11 cellular contexts compared by ENCODE assay signal in the genomic region with DNA sequence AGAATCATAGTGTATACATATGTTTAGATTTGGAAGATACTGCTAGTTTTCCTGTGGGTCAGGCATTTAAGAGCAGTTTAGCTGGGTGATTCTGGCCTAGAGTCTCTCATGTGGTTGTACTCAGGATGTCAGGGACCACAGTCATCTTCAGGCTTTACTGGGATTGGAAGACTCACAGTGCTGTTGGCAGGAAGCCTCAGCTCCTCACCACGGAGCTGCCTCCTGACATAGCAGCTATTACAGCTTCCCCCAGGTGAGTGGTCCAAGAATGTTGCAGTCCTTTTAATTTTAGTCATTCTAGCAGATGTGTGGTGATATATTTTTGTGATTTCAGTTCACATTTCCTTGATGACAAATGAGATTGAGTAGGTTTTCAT. TPM values are rescaled to one million over a fixed set of nuclear protein-coding genes. Genes with fewer than 3 reads are reported as not detected.
DNase-seq lines count a peak whose midpoint lies in the region; ATAC-seq and TF ChIP-seq lines count a peak whose summit lies in the region.
"Had no signal": no experiment of that assay in that cellular context is flagged by ENCODE, and none has a peak within 500 bp of the region (broad histone marks: within the 10 kb centered on the region; RNA-seq: fewer than 3 reads in every experiment).

No MANE protein-coding gene starts in this region.

- DNase-seq in MCF 10A (ENCODE audit: unreplicated experiment) (peak; percentile 14), breast epithelium (ENCODE audit: low spot score in 2 of 2) (no peak), RPMI8226 (peak; percentile 6), cerebellum (ENCODE audit: low spot score) (peak; percentile 8), T1000 (lab: John Stamatoyannopoulos, UW) (no peak), PC-9 (no peak)
- no peak for DNase-seq in stimulated activated naive CD8-positive, alpha-beta T cell treated with anti-CD3 and anti-CD28 coated beads, Interleukin-15, Interleukin-2, amounts not matched to agents 100 U/mL and 50 U/mL, for 24 hours

- peaks cover 23% of the 10 kb centered on the region for H4K20me1 ChIP-seq in PC-9 (ENCODE audit: insufficient read depth)

- H3F3A ChIP-seq in PC-9 (ENCODE audit: insufficient read depth, low read depth) = peaks cover 7% of the 10 kb centered on the region; the same call in 1 of the 2 replicates

- H3K4me2 ChIP-seq in PC-9 = no peak overlapping the region

- no peak overlapping the region for H3K4me3 Mint-ChIP-seq in MCF 10A (ENCODE audit: unreplicated experiment)

- H3K27ac Mint-ChIP-seq in MCF 10A (ENCODE audit: low read depth, unreplicated experiment) = no peak overlapping the region

- CTCF ChIA-PET in MCF 10A (lab: Yijun Ruan, JAX) (interaction anchor here (1.0 to 2.8 kb wide), 4 partner anchors 9 to 340 kb away, joined by 3 to 14 read pairs (median 13); no protein-coding TSS in a partner anchor), PC-9 (lab: Charles Lee) (no interaction called here)

- peaks cover 44% of the 10 kb centered on the region for H3K36me3 Mint-ChIP-seq in MCF 10A (ENCODE audit: insufficient read depth, unreplicated experiment)

- TF ChIP-seq CTCF in MCF 10A (IDR thresholded peaks at IDR 0.05; ENCODE audit: unreplicated experiment) (no peak), breast epithelium (IDR thresholded peaks at IDR 0.05) (no peak), PC-9 (conservative IDR thresholded peaks at IDR 0.05) (no peak)

- H3K4me1 ChIP-seq in breast epithelium (no peaks in the 10 kb centered on the region), PC-9 (replicated peaks; ENCODE audit: insufficient read depth) (no peaks in the 10 kb centered on the region)
- H3K4me1 ChIP-seq: vagina had no signal

- BruUV-seq in MCF 10A (replicated peaks; lab: Mats Ljungman, UMichigan) = no TSS peak
- no TSS peak for BruUV-seq in PC-9 (replicated peaks; lab: Mats Ljungman, UMichigan)

- peak; percentile 76 for ATAC-seq in stimulated activated naive CD8-positive, alpha-beta T cell treated with anti-CD3 and anti-CD28 coated beads, Interleukin-15, Interleukin-2, amounts not matched to agents 100 U/mL and 50 U/mL, for 24 hours
- ATAC-seq in HG02938 (IDR thresholded peaks at IDR 0.05; ENCODE audit: unreplicated experiment) = no peak

- H3K27me3 Mint-ChIP-seq in MCF 10A (ENCODE audit: insufficient read depth, unreplicated experiment) = no peaks in the 10 kb centered on the region

- H3K4me1 Mint-ChIP-seq in MCF 10A (ENCODE audit: insufficient read depth, unreplicated experiment) = peaks cover 14% of the 10 kb centered on the region

- POLR2A ChIA-PET in MCF 10A (lab: Yijun Ruan, JAX) (no interaction called here), PC-9 (lab: Charles Lee; ENCODE audit: unreplicated experiment) (no interaction called here)

- H3K27ac ChIP-seq in breast epithelium = no peak overlapping the region
- no peak overlapping the region for H3K27ac ChIP-seq in PC-9
- H3K27ac ChIP-seq: vagina had no signal

- H3K9me3 Mint-ChIP-seq in MCF 10A (ENCODE audit: unreplicated experiment) = no peaks in the 10 kb centered on the region

- H2AFZ ChIP-seq in PC-9 = no peak overlapping the region

- intact Hi-C loops in MCF 10A (cut with micrococcal nuclease) = no loop called here
- intact Hi-C loops in breast epithelium (cut with DNase I; ENCODE audit: low total_unique reads) = no loop called here
- intact Hi-C loops in PC-9 (cut with micrococcal nuclease; ENCODE audit: unreplicated experiment) = no loop called here

- H3K9me3 ChIP-seq in breast epithelium = peaks cover 5 to 6% of the 10 kb centered on the region in 2 donors
- no peaks in the 10 kb centered on the region for H3K9me3 ChIP-seq in PC-9 (ENCODE audit: insufficient read depth, low read depth)
- H3K9me3 ChIP-seq: vagina had no signal

- no peak overlapping the region for H3K4me3 ChIP-seq in breast epithelium
- no peak overlapping the region for H3K4me3 ChIP-seq in PC-9
- H3K4me3 ChIP-seq: vagina had no signal

- H3K36me3 ChIP-seq in breast epithelium (no peaks in the 10 kb centered on the region), PC-9 (ENCODE audit: low read depth) (peaks cover 10% of the 10 kb centered on the region)
- H3K36me3 ChIP-seq: vagina had no signal

- no peaks in the 10 kb centered on the region for H3K9me2 ChIP-seq in PC-9 (ENCODE audit: insufficient read depth)

- H3K27me3 ChIP-seq in breast epithelium (no peaks in the 10 kb centered on the region), PC-9 (ENCODE audit: insufficient read depth, low read depth) (no peaks in the 10 kb centered on the region)
- H3K27me3 ChIP-seq: vagina had no signal

- no peak for TF ChIP-seq POLR2A in breast epithelium (IDR thresholded peaks at IDR 0.05)

- peaks cover 38% of the 10 kb centered on the region for H3K79me2 ChIP-seq in PC-9 (ENCODE audit: low read depth)

RNA-seq across cellular contexts. Expression of a gene that starts 16.9 kb away (rescaled TPM):
- total RNA-seq in MCF 10A (2022) = not detected in 2 replicates
- under 1 TPM in 1 of 3 donors, not detected in 2; 0.32 TPM for total RNA-seq in breast epithelium
- not detected for total RNA-seq in cerebellum
- not detected in 2 replicates for total RNA-seq in PC-9 (2021)
- total RNA-seq: HT-29, vagina had no signal

RNA-seq across cellular contexts. Expression of a gene that starts 32.1 kb away (rescaled TPM):
- total RNA-seq in MCF 10A (2022) (not detected in 2 replicates), breast epithelium (10 to 100 TPM; 10.2 to 30.1 (median 21.4) TPM), cerebellum (1.1 TPM), PC-9 (2021) (not detected in 2 replicates)
- total RNA-seq: HT-29, OCI-LY7 had no signal

Comparison
In these comparisons a context has a peak if more than half of its experiments do, and no peak if none do; other contexts are left out.
1. DNase-seq: peak in MCF 10A (single experiment), RPMI8226 (single experiment) and cerebellum (single experiment); none in breast epithelium (0 of 2), stimulated activated naive CD8-positive, alpha-beta T cell treated with anti-CD3 and anti-CD28 coated beads, Interleukin-15, Interleukin-2, amounts not matched to agents 100 U/mL and 50 U/mL, for 24 hours (single experiment), T1000 (single experiment) and PC-9 (0 of 2).